10 cellular contexts compared by ENCODE assay signal in the genomic region with DNA sequence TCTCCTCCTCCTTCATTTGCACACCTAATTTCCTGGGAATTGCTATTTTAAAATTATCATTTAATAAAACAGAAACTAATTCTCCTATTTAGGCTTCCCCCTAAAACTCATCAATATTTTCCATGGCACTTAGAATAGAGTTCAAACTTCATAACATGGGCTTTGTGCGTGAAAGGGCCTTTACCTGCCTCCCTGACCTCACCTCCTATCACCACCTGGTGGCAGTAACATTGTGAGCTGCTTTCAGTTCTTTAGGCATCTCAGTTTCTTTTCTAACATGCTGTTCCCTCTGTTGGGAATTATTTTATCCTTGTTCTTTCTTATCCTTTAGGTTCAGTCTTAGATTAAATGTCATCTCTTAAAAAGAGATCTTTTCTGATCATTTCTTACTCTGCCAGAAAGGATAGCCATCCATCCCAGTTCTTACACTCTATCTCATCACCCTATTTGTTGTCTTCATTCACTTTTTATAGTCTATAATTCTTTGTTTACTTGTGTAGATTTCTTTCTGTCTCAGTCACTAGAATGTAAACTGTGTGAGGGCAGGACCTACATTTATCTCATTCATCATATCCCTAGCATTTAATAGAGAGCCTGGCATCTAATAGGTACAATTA.
DNase-seq lines count a peak whose midpoint lies in the region; ATAC-seq and TF ChIP-seq lines count a peak whose summit lies in the region.
"Had no signal": no experiment of that assay in that cellular context is flagged by ENCODE, and none has a peak within 500 bp of the region (broad histone marks: within the 10 kb centered on the region; RNA-seq: fewer than 3 reads in every experiment).

No MANE protein-coding gene starts in this region.

- H3K27me3 ChIP-seq in Karpas-422 (ENCODE audit: low read length), result no peaks in the 10 kb centered on the region
- H3K27me3 ChIP-seq in neural cell (ENCODE audit: insufficient read depth, low read depth, low read length), result no peaks in the 10 kb centered on the region

- H3K36me3 ChIP-seq in Karpas-422 (ENCODE audit: insufficient read depth, low read length), result no peaks in the 10 kb centered on the region
- H3K36me3 ChIP-seq in neural cell (ENCODE audit: insufficient read depth, low read length), result no peaks in the 10 kb centered on the region

- no peak overlapping the region for H3K27ac Mint-ChIP-seq in activated CD4-positive, alpha-beta memory T cell treated with anti-CD3 and anti-CD28 coated beads for 36 hours

- H3K9me3 ChIP-seq in Karpas-422 (ENCODE audit: low read length), result no peaks in the 10 kb centered on the region
- H3K9me3 ChIP-seq in neural cell (ENCODE audit: low read length), result no peaks in the 10 kb centered on the region

- peaks cover 2% of the 10 kb centered on the region for H3K36me3 Mint-ChIP-seq in activated CD4-positive, alpha-beta memory T cell treated with anti-CD3 and anti-CD28 coated beads for 36 hours

- CTCF ChIA-PET in activated CD4-positive, alpha-beta memory T cell treated with anti-CD3 and anti-CD28 coated beads for 36 hours (lab: Charles Lee), result no interaction called here

- no peaks in the 10 kb centered on the region for H3K9me3 Mint-ChIP-seq in activated CD4-positive, alpha-beta memory T cell treated with anti-CD3 and anti-CD28 coated beads for 36 hours

- no peak for TF ChIP-seq EP300 in neural cell (conservative IDR thresholded peaks at IDR 0.05; ENCODE audit: poor library complexity, severe bottlenecking)

- H3K4me2 ChIP-seq in Karpas-422 (ENCODE audit: low read depth, low read length, poor library complexity, severe bottlenecking) (no peak overlapping the region), neural cell (ENCODE audit: low read length) (no peak overlapping the region)

- DNase-seq in NCI-H524 (lab: John Stamatoyannopoulos, UW) (peak; percentile 3 to 10), NCI-H524 treated with DMSO at 0.1 percent for 48 hours (lab: John Stamatoyannopoulos, UW) (no peak), Karpas-422 (peak; percentile 65), astrocyte of the spinal cord (ENCODE audit: low read depth, low spot score) (no peak), hippocampal formation (lab: John Stamatoyannopoulos, UW) (no peak)
- DNase-seq in activated CD4-positive, alpha-beta memory T cell treated with anti-CD3 and anti-CD28 coated beads for 36 hours, result no peak
- DNase-seq: C1 segment of cervical spinal cord, midbrain had no signal

- no peak for TF ChIP-seq RAD21 in neural cell (conservative IDR thresholded peaks at IDR 0.05)

- H3K4me3 ChIP-seq in Karpas-422 (ENCODE audit: low read length) (no peak overlapping the region), astrocyte of the spinal cord (ENCODE audit: low read depth, low read length) (no peak overlapping the region), neural cell (ENCODE audit: low read length) (no peak overlapping the region)

- H3K4me3 Mint-ChIP-seq in activated CD4-positive, alpha-beta memory T cell treated with anti-CD3 and anti-CD28 coated beads for 36 hours, result no peak overlapping the region

- H3K4me1 ChIP-seq in Karpas-422 (ENCODE audit: low read length), result peaks cover 13% of the 10 kb centered on the region

- H2AFZ ChIP-seq in Karpas-422 (ENCODE audit: low read length), result no peak overlapping the region
- no peak overlapping the region for H2AFZ ChIP-seq in neural cell (ENCODE audit: low read depth, low read length)

- POLR2A ChIA-PET in activated CD4-positive, alpha-beta memory T cell treated with anti-CD3 and anti-CD28 coated beads for 36 hours (lab: Charles Lee), result no interaction called here

- H3K9me2 ChIP-seq in Karpas-422 (replicated peaks; ENCODE audit: insufficient read depth, low read length) (no peaks in the 10 kb centered on the region), neural cell (ENCODE audit: insufficient read depth, low read length) (no peaks in the 10 kb centered on the region)

- peak; percentile 46 for TF ChIP-seq CTCF in astrocyte of the spinal cord (IDR thresholded peaks at IDR 0.05; ENCODE audit: low read depth, low read length)
- peak; percentile 23 for TF ChIP-seq CTCF in neural cell (IDR thresholded peaks at IDR 0.05; ENCODE audit: poor library complexity, severe bottlenecking)

- no peaks in the 10 kb centered on the region for H3F3A ChIP-seq in neural cell (ENCODE audit: insufficient read depth, low read length, poor library complexity, severe bottlenecking)

- no peak overlapping the region for H3K9ac ChIP-seq in Karpas-422 (ENCODE audit: low read length)
- H3K9ac ChIP-seq in neural cell (ENCODE audit: low read length), result no peak overlapping the region

- peaks cover 48% of the 10 kb centered on the region for H3K79me2 ChIP-seq in Karpas-422 (ENCODE audit: low read length)
- H3K79me2 ChIP-seq in neural cell (replicated peaks; ENCODE audit: insufficient read depth, low read length), result peaks cover 44% of the 10 kb centered on the region

- intact Hi-C loops in activated CD4-positive, alpha-beta memory T cell treated with anti-CD3 and anti-CD28 coated beads for 36 hours (cut with micrococcal nuclease), result loop anchor here (10.0 kb wide), 1 partner anchor 244 kb away; no protein-coding TSS in a partner anchor

- H3K27ac ChIP-seq in Karpas-422 (ENCODE audit: low read length) (no peak overlapping the region), neural cell (ENCODE audit: low read length) (no peak overlapping the region)

- H3K4me1 Mint-ChIP-seq in activated CD4-positive, alpha-beta memory T cell treated with anti-CD3 and anti-CD28 coated beads for 36 hours (ENCODE audit: low read depth), result peaks cover 2% of the 10 kb centered on the region

- no peaks in the 10 kb centered on the region for H3K27me3 Mint-ChIP-seq in activated CD4-positive, alpha-beta memory T cell treated with anti-CD3 and anti-CD28 coated beads for 36 hours

- in situ Hi-C loops in astrocyte of the spinal cord (cut with HindIII; ENCODE audit: low sequenced_read_pairs), result no loop called here

- ATAC-seq in GM18907 (IDR thresholded peaks at IDR 0.05; ENCODE audit: unreplicated experiment), result no peak

- peaks cover 5% of the 10 kb centered on the region; the same call in 1 of the 2 replicates for H4K20me1 ChIP-seq in Karpas-422 (ENCODE audit: insufficient read depth, low read depth, low read length)
- no peaks in the 10 kb centered on the region for H4K20me1 ChIP-seq in neural cell (ENCODE audit: insufficient read depth)

TF ChIP-seq in neural cell, 6 proteins besides CTCF, POLR2A, EP300 and RAD21:
- TF ChIP-seq TAF1 (IDR thresholded peaks at IDR 0.05; ENCODE audit: low read depth) (no peak), EZH2 (IDR thresholded peaks at IDR 0.05; ENCODE audit: borderline replicate concordance, insufficient read depth, low read length, poor library complexity, severe bottlenecking) (no peak), POLR2AphosphoS5 (IDR thresholded peaks at IDR 0.05) (no peak), SMC3 (conservative IDR thresholded peaks at IDR 0.05; ENCODE audit: poor library complexity) (no peak), MXI1 (conservative IDR thresholded peaks at IDR 0.05; ENCODE audit: poor library complexity, severe bottlenecking) (no peak)
- TF ChIP-seq, protein P1, sequence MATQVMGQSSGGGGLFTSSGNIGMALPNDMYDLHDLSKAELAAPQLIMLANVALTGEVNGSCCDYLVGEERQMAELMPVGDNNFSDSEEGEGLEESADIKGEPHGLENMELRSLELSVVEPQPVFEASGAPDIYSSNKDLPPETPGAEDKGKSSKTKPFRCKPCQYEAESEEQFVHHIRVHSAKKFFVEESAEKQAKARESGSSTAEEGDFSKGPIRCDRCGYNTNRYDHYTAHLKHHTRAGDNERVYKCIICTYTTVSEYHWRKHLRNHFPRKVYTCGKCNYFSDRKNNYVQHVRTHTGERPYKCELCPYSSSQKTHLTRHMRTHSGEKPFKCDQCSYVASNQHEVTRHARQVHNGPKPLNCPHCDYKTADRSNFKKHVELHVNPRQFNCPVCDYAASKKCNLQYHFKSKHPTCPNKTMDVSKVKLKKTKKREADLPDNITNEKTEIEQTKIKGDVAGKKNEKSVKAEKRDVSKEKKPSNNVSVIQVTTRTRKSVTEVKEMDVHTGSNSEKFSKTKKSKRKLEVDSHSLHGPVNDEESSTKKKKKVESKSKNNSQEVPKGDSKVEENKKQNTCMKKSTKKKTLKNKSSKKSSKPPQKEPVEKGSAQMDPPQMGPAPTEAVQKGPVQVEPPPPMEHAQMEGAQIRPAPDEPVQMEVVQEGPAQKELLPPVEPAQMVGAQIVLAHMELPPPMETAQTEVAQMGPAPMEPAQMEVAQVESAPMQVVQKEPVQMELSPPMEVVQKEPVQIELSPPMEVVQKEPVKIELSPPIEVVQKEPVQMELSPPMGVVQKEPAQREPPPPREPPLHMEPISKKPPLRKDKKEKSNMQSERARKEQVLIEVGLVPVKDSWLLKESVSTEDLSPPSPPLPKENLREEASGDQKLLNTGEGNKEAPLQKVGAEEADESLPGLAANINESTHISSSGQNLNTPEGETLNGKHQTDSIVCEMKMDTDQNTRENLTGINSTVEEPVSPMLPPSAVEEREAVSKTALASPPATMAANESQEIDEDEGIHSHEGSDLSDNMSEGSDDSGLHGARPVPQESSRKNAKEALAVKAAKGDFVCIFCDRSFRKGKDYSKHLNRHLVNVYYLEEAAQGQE (IDR thresholded peaks at IDR 0.05; ENCODE audit: borderline replicate concordance), result no peak

Comparison
In these comparisons a context has a peak if more than half of its experiments do, and no peak if none do; other contexts are left out.
1. DNase-seq: peak in NCI-H524 (2 of 2) and Karpas-422 (single experiment); none in NCI-H524 treated with DMSO at 0.1 percent for 48 hours (single experiment), astrocyte of the spinal cord (single experiment), hippocampal formation (0 of 2) and activated CD4-positive, alpha-beta memory T cell treated with anti-CD3 and anti-CD28 coated beads for 36 hours (single experiment).